ENCODE assay signal across 1 cellular context in genomic region chr4:41158756-41159155, GRCh38.
TF ChIP-seq lines count a peak whose summit lies in the region.

No MANE protein-coding gene starts in this region.

TF ChIP-seq in HCT116, 20 proteins besides CTCF, POLR2A, EP300 and RAD21 (continued from another document):
- TF ChIP-seq ELF1 (IDR thresholded peaks at IDR 0.05; ENCODE audit: borderline replicate concordance, low read depth) = no peak
